In the genomic region with DNA sequence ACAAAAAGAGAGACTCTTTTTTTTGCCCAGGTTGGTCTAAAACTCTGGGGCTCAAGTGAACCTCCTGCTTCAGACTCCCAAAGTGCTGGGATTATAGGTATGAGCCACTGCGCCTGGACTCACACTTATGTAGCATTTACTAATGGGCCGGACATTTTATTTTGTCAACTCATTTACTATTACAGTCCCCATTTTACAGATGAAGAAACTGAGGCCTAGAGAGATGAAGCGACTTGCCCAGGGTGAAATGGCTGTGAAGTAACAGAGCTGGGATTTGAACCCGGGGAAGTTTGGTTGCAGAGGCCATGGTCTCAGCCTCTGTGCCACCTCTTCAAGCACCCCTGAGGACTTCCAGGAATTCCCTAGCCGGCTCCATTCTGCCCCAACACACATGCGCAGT, we compare ENCODE assay signal across 2 cellular contexts.
TF ChIP-seq lines count a peak whose summit lies in the region.

No MANE protein-coding gene starts in this region.

TF ChIP-seq in HepG2, 621 proteins besides CTCF, POLR2A, EP300 and RAD21:
- no peak for TF ChIP-seq ZNF512B (CRISPR knock-in tag; IDR thresholded peaks at IDR 0.05; ENCODE audit: borderline replicate concordance)
- peak; percentile 60 for TF ChIP-seq ZNF629 (CRISPR knock-in tag; conservative IDR thresholded peaks at IDR 0.05)
- no peak for TF ChIP-seq ZNF280B (CRISPR knock-in tag; IDR thresholded peaks at IDR 0.05; ENCODE audit: borderline replicate concordance)
- TF ChIP-seq RARA (CRISPR knock-in tag; IDR thresholded peaks at IDR 0.05), result no peak
- TF ChIP-seq KLF15 (CRISPR knock-in tag; IDR thresholded peaks at IDR 0.05; ENCODE audit: borderline replicate concordance), result no peak
- TF ChIP-seq IRF2 (CRISPR knock-in tag; IDR thresholded peaks at IDR 0.05), result no peak

TF ChIP-seq in K562, 482 proteins besides CTCF, POLR2A, EP300 and RAD21:
- TF ChIP-seq KDM1A (IDR thresholded peaks at IDR 0.05) (peak; percentile 60 to 63), FOXJ2 (tag; IDR thresholded peaks at IDR 0.05) (no peak), HDAC8 (tag; IDR thresholded peaks at IDR 0.05) (no peak), TBP (optimal IDR thresholded peaks at IDR 0.05; ENCODE audit: low read depth, low read length) (no peak), BCOR (IDR thresholded peaks at IDR 0.05) (peak; percentile 80), ZNF263 (CRISPR knock-in tag; IDR thresholded peaks at IDR 0.05; ENCODE audit: borderline replicate concordance) (no peak), SRSF1 (IDR thresholded peaks at IDR 0.05; ENCODE audit: low read depth, low read length) (no peak), XRCC3 (IDR thresholded peaks at IDR 0.05) (no peak), ARHGAP35 (IDR thresholded peaks at IDR 0.05; ENCODE audit: partially characterized antibody) (no peak), RBM25 (IDR thresholded peaks at IDR 0.05; ENCODE audit: low read depth, low read length, severe bottlenecking) (peak; percentile 88), FOXK1 (CRISPR knock-in tag; IDR thresholded peaks at IDR 0.05; ENCODE audit: borderline replicate concordance) (no peak), NR3C1 (CRISPR knock-in tag; IDR thresholded peaks at IDR 0.05) (no peak), KHSRP (IDR thresholded peaks at IDR 0.05) (no peak), ZNF561 (CRISPR knock-in tag; conservative IDR thresholded peaks at IDR 0.05) (no peak), CBFA2T2 (conservative IDR thresholded peaks at IDR 0.05) (no peak), ZFP36 (IDR thresholded peaks at IDR 0.05; ENCODE audit: low read depth, low read length, partially characterized antibody) (no peak), CBX1 (IDR thresholded peaks at IDR 0.05; ENCODE audit: low read depth) (0 out of 2 replicates have a peak, but pooled peaks have one; percentile 33), ZC3H11A (IDR thresholded peaks at IDR 0.05; ENCODE audit: low read depth, low read length) (no peak), ZNF124 (CRISPR knock-in tag; IDR thresholded peaks at IDR 0.05) (no peak), ADNP (tag; IDR thresholded peaks at IDR 0.05) (peak; percentile 70), BRCA1 (IDR thresholded peaks at IDR 0.05) (no peak), BRCA1 (CRISPR knock-in tag; IDR thresholded peaks at IDR 0.05) (peak; percentile 7; the same call in 1 of the 2 replicates), TAF15 (IDR thresholded peaks at IDR 0.05; ENCODE audit: low read depth, low read length) (no peak), E2F3 (CRISPR knock-in tag; IDR thresholded peaks at IDR 0.05) (no peak), ZNF583 (CRISPR knock-in tag; IDR thresholded peaks at IDR 0.05) (no peak), RNF2 (IDR thresholded peaks at IDR 0.05) (no peak), RB1 (IDR thresholded peaks at IDR 0.05; ENCODE audit: low read depth) (no peak), CHD4 (IDR thresholded peaks at IDR 0.05; ENCODE audit: insufficient read depth, insufficient replicate concordance, low read depth, low read length, poor library complexity, severe bottlenecking) (peak; percentile 82), ZNF57 (CRISPR knock-in tag; IDR thresholded peaks at IDR 0.05) (no peak), PHF20 (IDR thresholded peaks at IDR 0.05; ENCODE audit: partially characterized antibody) (no peak), SRSF3 (IDR thresholded peaks at IDR 0.05; ENCODE audit: insufficient read depth, low read length) (no peak), POLR3G (IDR thresholded peaks at IDR 0.05; ENCODE audit: extremely low read depth, insufficient read length, insufficient replicate concordance) (no peak), MCM2 (IDR thresholded peaks at IDR 0.05; ENCODE audit: low read depth) (no peak)
- TF ChIP-seq, protein P1, sequence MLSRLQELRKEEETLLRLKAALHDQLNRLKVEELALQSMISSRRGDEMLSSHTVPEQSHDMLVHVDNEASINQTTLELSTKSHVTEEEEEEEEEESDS (CRISPR knock-in tag; IDR thresholded peaks at IDR 0.05), result no peak
- TF ChIP-seq, protein P2, sequence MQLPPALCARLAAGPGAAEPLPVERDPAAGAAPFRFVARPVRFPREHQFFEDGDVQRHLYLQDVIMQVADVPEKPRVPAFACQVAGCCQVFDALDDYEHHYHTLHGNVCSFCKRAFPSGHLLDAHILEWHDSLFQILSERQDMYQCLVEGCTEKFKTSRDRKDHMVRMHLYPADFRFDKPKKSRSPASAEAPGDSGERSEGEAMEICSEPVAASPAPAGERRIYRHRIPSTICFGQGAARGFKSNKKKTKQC (CRISPR knock-in tag; IDR thresholded peaks at IDR 0.05), result no peak
- TF ChIP-seq, protein P3, sequence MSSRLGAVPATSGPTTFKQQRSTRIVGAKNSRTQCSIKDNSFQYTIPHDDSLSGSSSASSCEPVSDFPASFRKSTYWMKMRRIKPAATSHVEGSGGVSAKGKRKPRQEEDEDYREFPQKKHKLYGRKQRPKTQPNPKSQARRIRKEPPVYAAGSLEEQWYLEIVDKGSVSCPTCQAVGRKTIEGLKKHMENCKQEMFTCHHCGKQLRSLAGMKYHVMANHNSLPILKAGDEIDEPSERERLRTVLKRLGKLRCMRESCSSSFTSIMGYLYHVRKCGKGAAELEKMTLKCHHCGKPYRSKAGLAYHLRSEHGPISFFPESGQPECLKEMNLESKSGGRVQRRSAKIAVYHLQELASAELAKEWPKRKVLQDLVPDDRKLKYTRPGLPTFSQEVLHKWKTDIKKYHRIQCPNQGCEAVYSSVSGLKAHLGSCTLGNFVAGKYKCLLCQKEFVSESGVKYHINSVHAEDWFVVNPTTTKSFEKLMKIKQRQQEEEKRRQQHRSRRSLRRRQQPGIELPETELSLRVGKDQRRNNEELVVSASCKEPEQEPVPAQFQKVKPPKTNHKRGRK (tag; IDR thresholded peaks at IDR 0.05), result no peak
- TF ChIP-seq, protein P4, sequence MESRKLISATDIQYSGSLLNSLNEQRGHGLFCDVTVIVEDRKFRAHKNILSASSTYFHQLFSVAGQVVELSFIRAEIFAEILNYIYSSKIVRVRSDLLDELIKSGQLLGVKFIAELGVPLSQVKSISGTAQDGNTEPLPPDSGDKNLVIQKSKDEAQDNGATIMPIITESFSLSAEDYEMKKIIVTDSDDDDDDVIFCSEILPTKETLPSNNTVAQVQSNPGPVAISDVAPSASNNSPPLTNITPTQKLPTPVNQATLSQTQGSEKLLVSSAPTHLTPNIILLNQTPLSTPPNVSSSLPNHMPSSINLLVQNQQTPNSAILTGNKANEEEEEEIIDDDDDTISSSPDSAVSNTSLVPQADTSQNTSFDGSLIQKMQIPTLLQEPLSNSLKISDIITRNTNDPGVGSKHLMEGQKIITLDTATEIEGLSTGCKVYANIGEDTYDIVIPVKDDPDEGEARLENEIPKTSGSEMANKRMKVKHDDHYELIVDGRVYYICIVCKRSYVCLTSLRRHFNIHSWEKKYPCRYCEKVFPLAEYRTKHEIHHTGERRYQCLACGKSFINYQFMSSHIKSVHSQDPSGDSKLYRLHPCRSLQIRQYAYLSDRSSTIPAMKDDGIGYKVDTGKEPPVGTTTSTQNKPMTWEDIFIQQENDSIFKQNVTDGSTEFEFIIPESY (CRISPR knock-in tag; IDR thresholded peaks at IDR 0.05), result no peak
